In genomic region chr16:80802902-80803301, GRCh38 we compare ENCODE assay signal across 12 cellular contexts. TPM values are rescaled to one million over a fixed set of nuclear protein-coding genes. Genes with fewer than 3 reads are reported as not detected.
DNase-seq lines count a peak whose midpoint lies in the region; ATAC-seq and TF ChIP-seq lines count a peak whose summit lies in the region.
"Had no signal": no experiment of that assay in that cellular context is flagged by ENCODE, and none has a peak within 500 bp of the region (broad histone marks: within the 10 kb centered on the region; RNA-seq: fewer than 3 reads in every experiment).

No MANE protein-coding gene starts in this region.

- POLR2A ChIA-PET in AG04449 (lab: Yijun Ruan, JAX) = no interaction called here
- POLR2A ChIA-PET in HEK293 (lab: Yijun Ruan, JAX) = no interaction called here

- no peaks in the 10 kb centered on the region for H3K9me2 ChIP-seq in Karpas-422 (replicated peaks; ENCODE audit: insufficient read depth, low read length)

- H3K4me2 ChIP-seq in Karpas-422 (ENCODE audit: low read depth, low read length, poor library complexity, severe bottlenecking) = no peak overlapping the region

- peak overlapping the region; percentile 65 for H3K4me3 ChIP-seq in AG04449 (ENCODE audit: low read depth, low read length)
- no peak overlapping the region; the same call in 1 of the 2 replicates for H3K4me3 ChIP-seq in HEK293 (ENCODE audit: low read depth, low read length)
- peak overlapping the region in 2 of 3 donors; percentile 67 to 88 for H3K4me3 ChIP-seq in breast epithelium
- H3K4me3 ChIP-seq in Karpas-422 (ENCODE audit: low read length) = no peak overlapping the region

- no peaks in the 10 kb centered on the region for H3K4me1 Mint-ChIP-seq in mesothelial cell of epicardium

- H3K27ac ChIP-seq in HEK293 (ENCODE audit: extremely low read depth, low read depth, low read length) (no peak overlapping the region), breast epithelium (no peak overlapping the region), Karpas-422 (ENCODE audit: low read length) (no peak overlapping the region)
- H3K27ac ChIP-seq: tibial nerve had no signal

- peaks cover 49% of the 10 kb centered on the region for H3K27me3 Mint-ChIP-seq in mesothelial cell of epicardium (ENCODE audit: low read depth)

- H4K20me1 ChIP-seq in Karpas-422 (ENCODE audit: insufficient read depth, low read depth, low read length) = no peaks in the 10 kb centered on the region

- no peaks in the 10 kb centered on the region for H3K4me1 ChIP-seq in HEK293 (ENCODE audit: control insufficient read depth, insufficient read depth, low read length)
- H3K4me1 ChIP-seq in breast epithelium = no peaks in the 10 kb centered on the region
- no peaks in the 10 kb centered on the region for H3K4me1 ChIP-seq in Karpas-422 (ENCODE audit: low read length)
- H3K4me1 ChIP-seq: adrenal gland had no signal

- no peak overlapping the region for H3K9ac ChIP-seq in Karpas-422 (ENCODE audit: low read length)

- no peaks in the 10 kb centered on the region for H3K36me3 Mint-ChIP-seq in mesothelial cell of epicardium

- ATAC-seq in HG03095 (IDR thresholded peaks at IDR 0.05; ENCODE audit: unreplicated experiment) (no peak), HG03520 (IDR thresholded peaks at IDR 0.05; ENCODE audit: unreplicated experiment) (no peak)

- CTCF ChIA-PET in AG04449 (lab: Yijun Ruan, JAX) (interaction anchor here (1.0 to 1.3 kb wide), 3 partner anchors 9 to 22 kb away, joined by 3 to 5 read pairs (median 4); no protein-coding TSS in a partner anchor), HEK293 (lab: Yijun Ruan, JAX) (interaction anchor here (0.5 to 1.3 kb wide), 3 partner anchors 25 to 276 kb away, joined by 3 to 4 read pairs (median 3); no protein-coding TSS in a partner anchor)

- H3K27me3 ChIP-seq in breast epithelium = no peaks in the 10 kb centered on the region
- no peaks in the 10 kb centered on the region for H3K27me3 ChIP-seq in Karpas-422 (ENCODE audit: low read length)
- H3K27me3 ChIP-seq: adrenal gland had no signal

- peak overlapping the region; percentile 60 for H3K4me3 Mint-ChIP-seq in mesothelial cell of epicardium

- peaks cover 9% of the 10 kb centered on the region for H3K9me3 Mint-ChIP-seq in mesothelial cell of epicardium

- H3K36me3 ChIP-seq in HEK293 (ENCODE audit: control insufficient read depth in 2 of 2, insufficient read depth in 1 of 2, low read length in 2 of 2) = no peaks in the 10 kb centered on the region
- H3K36me3 ChIP-seq in breast epithelium = no peaks in the 10 kb centered on the region
- no peaks in the 10 kb centered on the region for H3K36me3 ChIP-seq in Karpas-422 (ENCODE audit: insufficient read depth, low read length)
- H3K36me3 ChIP-seq: adrenal gland, tibial nerve had no signal

- H2AFZ ChIP-seq in Karpas-422 (ENCODE audit: low read length) = no peak overlapping the region

- no peaks in the 10 kb centered on the region for H3K79me2 ChIP-seq in Karpas-422 (ENCODE audit: low read length)

- intact Hi-C loops in breast epithelium (cut with DNase I; ENCODE audit: low total_unique reads) = no loop called here

- DNase-seq in AG04449 (ENCODE audit: low read depth, low spot score) (no peak), breast epithelium (ENCODE audit: low spot score in 2 of 2) (no peak), mesothelial cell of epicardium (ENCODE audit: low spot score in 2 of 2, unreplicated experiment in 2 of 2) (no peak), Karpas-422 (no peak), NCI-H1436 (lab: John Stamatoyannopoulos, UW) (no peak)
- DNase-seq: DMS79, NCI-H2029 had no signal

- H3K27ac Mint-ChIP-seq in mesothelial cell of epicardium = no peak overlapping the region

- TF ChIP-seq POLR2A in breast epithelium (IDR thresholded peaks at IDR 0.05) = no peak

- TF ChIP-seq CTCF in AG04449 (IDR thresholded peaks at IDR 0.05; ENCODE audit: insufficient read depth, low read length, missing control alignments) (no peak), HEK293 (tag by site-specific recombination; IDR thresholded peaks at IDR 0.05) (no peak), breast epithelium (IDR thresholded peaks at IDR 0.05) (no peak), mesothelial cell of epicardium (IDR thresholded peaks at IDR 0.05; ENCODE audit: unreplicated experiment) (no peak)

- H3K9me3 ChIP-seq in HEK293 (ENCODE audit: control insufficient read depth, insufficient read depth, low read depth, low read length) = no peaks in the 10 kb centered on the region
- no peaks in the 10 kb centered on the region for H3K9me3 ChIP-seq in breast epithelium
- no peaks in the 10 kb centered on the region for H3K9me3 ChIP-seq in Karpas-422 (ENCODE audit: low read length)
- H3K9me3 ChIP-seq: adrenal gland had no signal

TF ChIP-seq in HEK293, 187 proteins besides CTCF, POLR2A, EP300 and RAD21:
- TF ChIP-seq ZNF223 (tag by site-specific recombination; IDR thresholded peaks at IDR 0.05) (no peak), ZNF341 (tag by site-specific recombination; IDR thresholded peaks at IDR 0.05; ENCODE audit: low read depth) (peak; percentile 65)
TF ChIP-seq in HEK293: peak in this region for 1.

RNA-seq across cellular contexts. Expression of gene CDYL2, which starts 1.5 kb away (rescaled TPM):
- 10 to 100 TPM in 2 of 3 donors, 1 to 10 TPM in 1; 6.4 to 12.1 (median 10.7) TPM for total RNA-seq in breast epithelium
- total RNA-seq in mesothelial cell of epicardium = 3.0 to 4.6 TPM (median 3.2 TPM) in 3 replicates
- total RNA-seq in Karpas-422 (2014; rRNA removed; shearing (Covaris generic); ENCODE audit: low replicate concordance) = not detected in 2 replicates

Comparison
In these comparisons a context has a peak if more than half of its experiments do, and no peak if none do; other contexts are left out.
1. H3K4me3 ChIP-seq: peak in AG04449 (single experiment) and breast epithelium (2 of 3); none in HEK293 (single experiment) and Karpas-422 (single experiment).